Comparison of ENCODE assay signal across 8 cellular contexts in genomic region chr9:94168203-94169000, GRCh38.
DNase-seq lines count a peak whose midpoint lies in the region; ATAC-seq and TF ChIP-seq lines count a peak whose summit lies in the region.
"Had no signal": no experiment of that assay in that cellular context is flagged by ENCODE, and none has a peak within 500 bp of the region (broad histone marks: within the 10 kb centered on the region; RNA-seq: fewer than 3 reads in every experiment).

No MANE protein-coding gene starts in this region.

- no peak overlapping the region for H4K5ac ChIP-seq in H9 (ENCODE audit: insufficient read length, low read depth, low read length)

- H3K23me2 ChIP-seq in H9 (ENCODE audit: insufficient read length, low read depth, low read length, poor library complexity, severe bottlenecking) = no peaks in the 10 kb centered on the region

- no peak overlapping the region for H3K14ac ChIP-seq in H9 (ENCODE audit: insufficient read depth, low read length)

- H3K23ac ChIP-seq in H9 (ENCODE audit: insufficient read length, low read depth, low read length) = no peak overlapping the region

- H3T11ph ChIP-seq in H9 (ENCODE audit: low read length) = no peak overlapping the region

- no peak for ATAC-seq in right cardiac atrium
- no peak for ATAC-seq in GM19455 (IDR thresholded peaks at IDR 0.05; ENCODE audit: unreplicated experiment)

- H3K4me1 Mint-ChIP-seq in H9 = peaks cover 32 to 51% of the 10 kb centered on the region in 2 experiments

- TF ChIP-seq CTCF in H9 (conservative IDR thresholded peaks at IDR 0.05) = no peak
- no peak for TF ChIP-seq CTCF in WERI-Rb-1 (IDR thresholded peaks at IDR 0.05; ENCODE audit: low read depth, low read length)
- TF ChIP-seq CTCF in spleen (IDR thresholded peaks at IDR 0.05 in 8 of 11, conservative IDR thresholded peaks at IDR 0.05 in 3 of 11) = no peak

- no peak overlapping the region for H2BK5ac ChIP-seq in H9 (ENCODE audit: insufficient read length, low read length)

- no peak overlapping the region for H3K56ac ChIP-seq in H9 (ENCODE audit: insufficient read length, low read depth, low read length)

- H3K4ac ChIP-seq in H9 (ENCODE audit: low read depth, low read length) = no peak overlapping the region

- no peak overlapping the region for H2AFZ ChIP-seq in H9 (ENCODE audit: low read length)

- H4K8ac ChIP-seq in H9 (replicated peaks; ENCODE audit: insufficient read length, low read depth, low read length) = no peak overlapping the region

- H3K4me3 ChIP-seq in WERI-Rb-1 (ENCODE audit: low read depth, low read length) (peak overlapping the region; percentile 100), right cardiac atrium (ENCODE audit: low read length) (peak overlapping the region; percentile 93), spleen (peak overlapping the region; percentile 8 to 95 (median 76))

- H3K9me3 ChIP-seq in H9 (ENCODE audit: control insufficient read depth, low read depth, low read length) = no peaks in the 10 kb centered on the region
- no peaks in the 10 kb centered on the region for H3K9me3 ChIP-seq in WERI-Rb-1 (ENCODE audit: severe bottlenecking)
- H3K9me3 ChIP-seq in right cardiac atrium (ENCODE audit: control insufficient read depth, low read length) = no peaks in the 10 kb centered on the region
- H3K9me3 ChIP-seq in spleen = no peaks in the 10 kb centered on the region

- peak overlapping the region; percentile 98 for H3K9ac ChIP-seq in H9 (ENCODE audit: extremely low read depth, insufficient read length, low read length)

- H3K18ac ChIP-seq in H9 (ENCODE audit: insufficient read length, low read depth, low read length) = no peak overlapping the region

- H3K36me3 Mint-ChIP-seq in H9 (ENCODE audit: insufficient read depth in 1 of 3, low read depth in 3 of 3) = peaks cover 10 to 19% (median 12%) of the 10 kb centered on the region in 3 experiments

- no peak for TF ChIP-seq POLR2A in spleen (IDR thresholded peaks at IDR 0.05)

- H3K4me3 Mint-ChIP-seq in H9 = peak overlapping the region; percentile 94

- peaks cover 42% of the 10 kb centered on the region for H3K36me3 ChIP-seq in WERI-Rb-1
- peaks cover 0 to 14% (median 2%) of the 10 kb centered on the region in 6 donors for H3K36me3 ChIP-seq in spleen

- H2BK12ac ChIP-seq in H9 (ENCODE audit: insufficient read length, low read depth, low read length) = no peak overlapping the region

- no peaks in the 10 kb centered on the region for H3K4me1 ChIP-seq in H9 (ENCODE audit: insufficient read depth, low read length)
- H3K4me1 ChIP-seq in right cardiac atrium (ENCODE audit: control insufficient read depth, insufficient read depth, low read length) = peaks cover 7% of the 10 kb centered on the region
- peaks cover 47 to 77% (median 73%) of the 10 kb centered on the region in 6 donors for H3K4me1 ChIP-seq in spleen

- H3K27ac Mint-ChIP-seq in H9 = peak overlapping the region in 2 of 3 experiments; percentile 98 to 99; a peak in 2 of 7 replicates

- DNase-seq in H9 (no peak), WERI-Rb-1 (no peak), right cardiac atrium (no peak), spleen (no peak), SHP77 treated with DMSO at 0.1 percent for 48 hours (lab: John Stamatoyannopoulos, UW) (no peak)
- DNase-seq in stimulated activated CD8-positive, alpha-beta memory T cell treated with anti-CD3 and anti-CD28 coated beads, Interleukin-4, amount 100 ng/mL, for 48 hours = no peak
- DNase-seq: stimulated activated CD4-positive, alpha-beta T cell treated with anti-CD3 and anti-CD28 coated beads, Interleukin-2, amount 100 ng/mL, for 48 hours had no signal

- H3K27ac ChIP-seq in H9 (ENCODE audit: insufficient read length, low read depth, low read length) = no peak overlapping the region
- no peak overlapping the region; the same call in 1 of the 2 replicates for H3K27ac ChIP-seq in WERI-Rb-1
- H3K27ac ChIP-seq in right cardiac atrium (ENCODE audit: low read length) = no peak overlapping the region
- peak overlapping the region in 7 of 8 donors; percentile 3 to 100 (median 99) for H3K27ac ChIP-seq in spleen

- intact Hi-C loops in right cardiac atrium (cut with DNase I) (no loop called here), spleen (cut with DNase I; ENCODE audit: low total_unique reads) (no loop called here)

- no peaks in the 10 kb centered on the region for H3K27me3 Mint-ChIP-seq in H9 (ENCODE audit: low read depth)

- no peaks in the 10 kb centered on the region; a peak in 1 of 5 replicates for H3K9me3 Mint-ChIP-seq in H9

- no peaks in the 10 kb centered on the region for H3K27me3 ChIP-seq in H9 (ENCODE audit: insufficient read depth, low read length)
- no peaks in the 10 kb centered on the region for H3K27me3 ChIP-seq in WERI-Rb-1 (ENCODE audit: insufficient read depth, low read depth, severe bottlenecking)
- no peaks in the 10 kb centered on the region for H3K27me3 ChIP-seq in right cardiac atrium (ENCODE audit: control insufficient read depth, insufficient read depth)
- no peaks in the 10 kb centered on the region for H3K27me3 ChIP-seq in spleen (replicated peaks in 1 of 7)

- no peak overlapping the region for H2BK20ac ChIP-seq in H9 (ENCODE audit: low read depth, low read length, poor library complexity, severe bottlenecking)

- H2AK5ac ChIP-seq in H9 (ENCODE audit: insufficient read length, low read length) = no peak overlapping the region

- H3K4me2 ChIP-seq in H9 (ENCODE audit: insufficient read depth, insufficient read length, low read length) = peak overlapping the region; percentile 91

- no peak overlapping the region for H2BK15ac ChIP-seq in H9 (ENCODE audit: low read depth, low read length)

- H3K79me1 ChIP-seq in H9 (ENCODE audit: insufficient read depth, low read depth, low read length, poor library complexity, severe bottlenecking) = no peaks in the 10 kb centered on the region

- H3K79me2 ChIP-seq in H9 (ENCODE audit: insufficient read depth, low read length) = peaks cover 52% of the 10 kb centered on the region; the same call in 1 of the 2 replicates

- WGBS in H9 (ENCODE audit: extremely low coverage, insufficient read length, low lambda C conversion rate) = no CpG with 5 or more reads among the region's 10 CpGs
- WGBS in right cardiac atrium = 11% methylated on average over 10 of the region's 10 CpGs
- WGBS in spleen, 5 donors = 19 to 42% (median 32%) methylated on average over 10 of the region's 10 CpGs

- no peaks in the 10 kb centered on the region for H4K20me1 ChIP-seq in H9 (ENCODE audit: control insufficient read depth, insufficient read depth, insufficient read length)

- no peak overlapping the region for H4K91ac ChIP-seq in H9 (ENCODE audit: insufficient read length, low read depth, low read length)

- no peak overlapping the region for H2BK120ac ChIP-seq in H9 (ENCODE audit: low read depth, low read length, poor library complexity, severe bottlenecking)

Comparison
In these comparisons a context has a peak if more than half of its experiments do, and no peak if none do; other contexts are left out.
1. H3K27ac ChIP-seq: peak in spleen (7 of 8); none in H9 (single experiment), WERI-Rb-1 (single experiment) and right cardiac atrium (single experiment).
2. Peak in every context shown above with its lines, with median percentiles within 50 percentile points of each other: H3K4me3 ChIP-seq.